Comparison of ENCODE assay signal across 1 cellular context in the genomic region with DNA sequence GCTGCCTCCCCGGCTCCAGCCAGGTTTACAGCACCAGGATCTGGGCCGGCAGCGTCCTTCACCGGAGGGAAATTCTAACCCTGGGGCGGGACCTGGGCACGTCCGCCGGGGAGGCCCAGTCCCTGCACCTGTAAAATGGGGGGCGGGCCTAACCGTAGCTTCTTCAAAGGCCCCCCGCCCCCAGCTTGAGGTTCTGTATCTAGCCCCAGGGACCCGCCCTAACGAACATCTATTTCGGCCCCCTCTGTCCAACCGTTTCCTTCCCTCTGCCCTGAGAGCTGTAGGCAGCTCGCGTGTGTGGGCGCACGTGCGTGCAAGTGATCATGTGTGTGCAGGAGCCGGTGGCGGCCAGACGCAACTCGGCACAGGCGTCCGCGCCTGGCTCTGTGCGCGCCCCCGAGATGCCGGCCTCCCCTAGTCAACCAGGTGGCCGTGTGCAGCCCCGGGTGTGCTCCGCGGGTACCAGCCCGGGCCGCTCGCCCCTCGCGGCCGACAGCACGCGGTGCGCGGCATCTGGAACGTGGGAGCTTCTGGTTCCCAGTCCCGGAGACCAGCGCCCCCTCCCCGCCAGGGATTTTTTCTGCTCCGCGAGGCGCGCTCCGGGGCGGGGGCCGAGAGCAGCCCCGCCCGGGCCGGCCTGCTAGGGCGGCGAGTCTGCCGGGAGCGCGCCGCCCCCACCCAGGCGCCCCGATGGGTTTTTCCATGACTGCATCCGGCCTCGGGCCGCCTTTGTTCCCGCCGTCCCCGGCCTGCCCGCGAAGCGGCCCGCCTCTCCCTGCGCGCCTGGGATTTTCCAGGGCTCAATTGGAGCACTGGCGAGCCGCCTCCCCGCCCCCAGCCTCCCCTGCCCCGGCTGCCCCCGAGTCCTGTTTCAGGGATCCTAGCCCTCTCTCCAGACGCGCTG.
TF ChIP-seq lines count a peak whose summit lies in the region.

No MANE protein-coding gene starts in this region.

TF ChIP-seq in HepG2, 621 proteins besides CTCF, POLR2A, EP300 and RAD21 (continued from another document and continues in another):
- 0 out of 2 replicates have a peak, but pooled peaks have one; percentile 9 for TF ChIP-seq FOXP4 (CRISPR knock-in tag; IDR thresholded peaks at IDR 0.05)
- no peak; the same call in none of the 2 replicates for TF ChIP-seq NFE2L1 (CRISPR knock-in tag; IDR thresholded peaks at IDR 0.05; ENCODE audit: borderline replicate concordance)
- TF ChIP-seq, protein P1, sequence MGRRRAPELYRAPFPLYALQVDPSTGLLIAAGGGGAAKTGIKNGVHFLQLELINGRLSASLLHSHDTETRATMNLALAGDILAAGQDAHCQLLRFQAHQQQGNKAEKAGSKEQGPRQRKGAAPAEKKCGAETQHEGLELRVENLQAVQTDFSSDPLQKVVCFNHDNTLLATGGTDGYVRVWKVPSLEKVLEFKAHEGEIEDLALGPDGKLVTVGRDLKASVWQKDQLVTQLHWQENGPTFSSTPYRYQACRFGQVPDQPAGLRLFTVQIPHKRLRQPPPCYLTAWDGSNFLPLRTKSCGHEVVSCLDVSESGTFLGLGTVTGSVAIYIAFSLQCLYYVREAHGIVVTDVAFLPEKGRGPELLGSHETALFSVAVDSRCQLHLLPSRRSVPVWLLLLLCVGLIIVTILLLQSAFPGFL (CRISPR knock-in tag; IDR thresholded peaks at IDR 0.05): 0 out of 2 replicates have a peak, but pooled peaks have one; percentile 66
- 0 out of 2 replicates have a peak, but pooled peaks have one; percentile 5 for TF ChIP-seq SMYD3 (CRISPR knock-in tag; IDR thresholded peaks at IDR 0.05)
- TF ChIP-seq, protein P2, sequence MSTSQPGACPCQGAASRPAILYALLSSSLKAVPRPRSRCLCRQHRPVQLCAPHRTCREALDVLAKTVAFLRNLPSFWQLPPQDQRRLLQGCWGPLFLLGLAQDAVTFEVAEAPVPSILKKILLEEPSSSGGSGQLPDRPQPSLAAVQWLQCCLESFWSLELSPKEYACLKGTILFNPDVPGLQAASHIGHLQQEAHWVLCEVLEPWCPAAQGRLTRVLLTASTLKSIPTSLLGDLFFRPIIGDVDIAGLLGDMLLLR (CRISPR knock-in tag; IDR thresholded peaks at IDR 0.05): peak; percentile 61
- TF ChIP-seq REL (CRISPR knock-in tag; conservative IDR thresholded peaks at IDR 0.05): peak; percentile 93; the same call in 1 of the 2 replicates
- peak; percentile 57; the same call in 1 of the 2 replicates for TF ChIP-seq HOXD1 (CRISPR knock-in tag; IDR thresholded peaks at IDR 0.05)
- TF ChIP-seq WIZ (CRISPR knock-in tag; IDR thresholded peaks at IDR 0.05): peak; percentile 90; the same call in 1 of the 2 replicates
- peak; percentile 95 for TF ChIP-seq ZNF614 (CRISPR knock-in tag; IDR thresholded peaks at IDR 0.05; ENCODE audit: borderline replicate concordance)
- TF ChIP-seq ASH2L (IDR thresholded peaks at IDR 0.05; ENCODE audit: insufficient read length, low read depth, low read length): peak; percentile 57
- 0 out of 2 replicates have a peak, but pooled peaks have one; percentile 69 for TF ChIP-seq ZNF562 (CRISPR knock-in tag; IDR thresholded peaks at IDR 0.05; ENCODE audit: borderline replicate concordance)
- peak; percentile 91 for TF ChIP-seq ZNF232 (CRISPR knock-in tag; IDR thresholded peaks at IDR 0.05; ENCODE audit: borderline replicate concordance)
- peak; percentile 91; the same call in 1 of the 2 replicates for TF ChIP-seq NKX3-1 (CRISPR knock-in tag; IDR thresholded peaks at IDR 0.05)
- TF ChIP-seq TFDP1 (CRISPR knock-in tag; IDR thresholded peaks at IDR 0.05; ENCODE audit: borderline replicate concordance): peak; percentile 86
- TF ChIP-seq HNRNPUL1 (IDR thresholded peaks at IDR 0.05; ENCODE audit: low read depth, low read length): no peak
- TF ChIP-seq, protein P3, sequence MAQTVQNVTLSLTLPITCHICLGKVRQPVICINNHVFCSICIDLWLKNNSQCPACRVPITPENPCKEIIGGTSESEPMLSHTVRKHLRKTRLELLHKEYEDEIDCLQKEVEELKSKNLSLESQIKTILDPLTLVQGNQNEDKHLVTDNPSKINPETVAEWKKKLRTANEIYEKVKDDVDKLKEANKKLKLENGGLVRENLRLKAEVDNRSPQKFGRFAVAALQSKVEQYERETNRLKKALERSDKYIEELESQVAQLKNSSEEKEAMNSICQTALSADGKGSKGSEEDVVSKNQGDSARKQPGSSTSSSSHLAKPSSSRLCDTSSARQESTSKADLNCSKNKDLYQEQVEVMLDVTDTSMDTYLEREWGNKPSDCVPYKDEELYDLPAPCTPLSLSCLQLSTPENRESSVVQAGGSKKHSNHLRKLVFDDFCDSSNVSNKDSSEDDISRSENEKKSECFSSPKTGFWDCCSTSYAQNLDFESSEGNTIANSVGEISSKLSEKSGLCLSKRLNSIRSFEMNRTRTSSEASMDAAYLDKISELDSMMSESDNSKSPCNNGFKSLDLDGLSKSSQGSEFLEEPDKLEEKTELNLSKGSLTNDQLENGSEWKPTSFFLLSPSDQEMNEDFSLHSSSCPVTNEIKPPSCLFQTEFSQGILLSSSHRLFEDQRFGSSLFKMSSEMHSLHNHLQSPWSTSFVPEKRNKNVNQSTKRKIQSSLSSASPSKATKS (CRISPR knock-in tag; IDR thresholded peaks at IDR 0.05): no peak
- peak; percentile 15; the same call in 1 of the 2 replicates for TF ChIP-seq ZBTB4 (CRISPR knock-in tag; IDR thresholded peaks at IDR 0.05; ENCODE audit: borderline replicate concordance)
- TF ChIP-seq ZNF724P (CRISPR knock-in tag; IDR thresholded peaks at IDR 0.05; ENCODE audit: borderline replicate concordance): peak; percentile 78; the same call in 1 of the 2 replicates
- peak; percentile 96; the same call in 1 of the 2 replicates for TF ChIP-seq ZNF558 (CRISPR knock-in tag; IDR thresholded peaks at IDR 0.05; ENCODE audit: borderline replicate concordance)
- no peak; the same call in 1 of the 2 replicates for TF ChIP-seq TARDBP (CRISPR knock-in tag; IDR thresholded peaks at IDR 0.05)
- TF ChIP-seq RELA (CRISPR knock-in tag; IDR thresholded peaks at IDR 0.05): no peak
- no peak for TF ChIP-seq ZFP62 (CRISPR knock-in tag; IDR thresholded peaks at IDR 0.05)
- TF ChIP-seq GFI1 (CRISPR knock-in tag; IDR thresholded peaks at IDR 0.05; ENCODE audit: borderline replicate concordance): no peak
- TF ChIP-seq PPARG (CRISPR knock-in tag; conservative IDR thresholded peaks at IDR 0.05): no peak
- peak; percentile 44; the same call in 1 of the 2 replicates for TF ChIP-seq ZNF770 (CRISPR knock-in tag; IDR thresholded peaks at IDR 0.05)
- TF ChIP-seq GATAD2A (CRISPR knock-in tag; IDR thresholded peaks at IDR 0.05): 0 out of 2 replicates have a peak, but pooled peaks have one; percentile 12
- TF ChIP-seq ZNF678 (CRISPR knock-in tag; IDR thresholded peaks at IDR 0.05): peak; percentile 82; the same call in 1 of the 2 replicates
- peak; percentile 52; the same call in 1 of the 2 replicates for TF ChIP-seq HINFP (CRISPR knock-in tag; IDR thresholded peaks at IDR 0.05; ENCODE audit: low read depth)
- TF ChIP-seq KMT2B (CRISPR knock-in tag; IDR thresholded peaks at IDR 0.05): peak; percentile 45
- TF ChIP-seq ZNF878 (CRISPR knock-in tag; IDR thresholded peaks at IDR 0.05): no peak
- TF ChIP-seq IKZF5 (CRISPR knock-in tag; IDR thresholded peaks at IDR 0.05): peak; percentile 69
- TF ChIP-seq ZNF446 (CRISPR knock-in tag; IDR thresholded peaks at IDR 0.05): peak; percentile 90; the same call in 1 of the 2 replicates
- TF ChIP-seq ZNF556 (CRISPR knock-in tag; IDR thresholded peaks at IDR 0.05; ENCODE audit: borderline replicate concordance): peak; percentile 66; the same call in 1 of the 2 replicates
- TF ChIP-seq XBP1 (CRISPR knock-in tag; IDR thresholded peaks at IDR 0.05): no peak
- no peak; the same call in 1 of the 2 replicates for TF ChIP-seq TMF1 (CRISPR knock-in tag; IDR thresholded peaks at IDR 0.05; ENCODE audit: low read depth)
- TF ChIP-seq ZBTB43 (CRISPR knock-in tag; conservative IDR thresholded peaks at IDR 0.05): peak; percentile 43; the same call in 1 of the 2 replicates
- TF ChIP-seq NAIF1 (CRISPR knock-in tag; IDR thresholded peaks at IDR 0.05; ENCODE audit: borderline replicate concordance): peak; percentile 18; the same call in 1 of the 2 replicates
- no peak for TF ChIP-seq NFE2 (CRISPR knock-in tag; IDR thresholded peaks at IDR 0.05)
- TF ChIP-seq MAFK (conservative IDR thresholded peaks at IDR 0.05 in 1 of 2, IDR thresholded peaks at IDR 0.05 in 1 of 2; ENCODE audit: low read length in 2 of 2): no peak
- TF ChIP-seq MTA3 (CRISPR knock-in tag; IDR thresholded peaks at IDR 0.05): no peak
